10 cellular contexts compared by ENCODE assay signal in genomic region chr7:137970263-137970975, GRCh38. TPM values are rescaled to one million over a fixed set of nuclear protein-coding genes. Genes with fewer than 3 reads are reported as not detected.
DNase-seq lines count a peak whose midpoint lies in the region; ATAC-seq and TF ChIP-seq lines count a peak whose summit lies in the region.
"Had no signal": no experiment of that assay in that cellular context is flagged by ENCODE, and none has a peak within 500 bp of the region (broad histone marks: within the 10 kb centered on the region; RNA-seq: fewer than 3 reads in every experiment).

No MANE protein-coding gene starts in this region.

- H3K4me1 Mint-ChIP-seq in mesothelial cell of epicardium: peaks cover 44% of the 10 kb centered on the region

- H3K27ac ChIP-seq in ACC112 (ENCODE audit: low read depth, low read length): peak overlapping the region; percentile 90
- H3K27ac ChIP-seq in esophagus (ENCODE audit: low read depth in 2 of 2, low read length in 1 of 2): peak overlapping the region; percentile 1 to 13
- H3K27ac ChIP-seq: BLaER1 had no signal

- 49 to 52% methylated on average over 8 of the region's 8 CpGs for WGBS in esophagus, 2 donors

- H2AFZ ChIP-seq in ACC112 (ENCODE audit: low read length, unreplicated experiment): peak overlapping the region; percentile 27

- H3K9me3 Mint-ChIP-seq in mesothelial cell of epicardium: peaks cover 3% of the 10 kb centered on the region

- no peak for DNase-seq in mesothelial cell of epicardium (ENCODE audit: low spot score in 2 of 2, unreplicated experiment in 2 of 2)
- DNase-seq in activated CD4-positive, alpha-beta T cell treated with anti-CD3 and anti-CD28 coated beads for 48 hours: no peak
- DNase-seq: NCI-H774 had no signal

- H3K27me3 Mint-ChIP-seq in mesothelial cell of epicardium (ENCODE audit: low read depth): no peaks in the 10 kb centered on the region

- ATAC-seq in GM19452 (IDR thresholded peaks at IDR 0.05; ENCODE audit: unreplicated experiment): no peak
- ATAC-seq in HG03159 (IDR thresholded peaks at IDR 0.05; ENCODE audit: unreplicated experiment): no peak
- ATAC-seq in HG03025 (IDR thresholded peaks at IDR 0.05; ENCODE audit: low FRiP score, unreplicated experiment): no peak

- H3K4me1 ChIP-seq in ACC112 (ENCODE audit: control insufficient read depth, insufficient read depth, low read length, unreplicated experiment) (peaks cover 52% of the 10 kb centered on the region), esophagus (ENCODE audit: control insufficient read depth in 2 of 2, insufficient read depth in 2 of 2, low read length in 1 of 2) (peaks cover 5% of the 10 kb centered on the region in 2 donors)
- H3K4me1 ChIP-seq: BLaER1 had no signal

- no peaks in the 10 kb centered on the region for H3K9me3 ChIP-seq in esophagus (ENCODE audit: control insufficient read depth in 2 of 2, insufficient read depth in 1 of 2, low read depth in 1 of 2, low read length in 1 of 2)

- peaks cover 85% of the 10 kb centered on the region for H3K79me2 ChIP-seq in ACC112 (ENCODE audit: control insufficient read depth, insufficient read depth, low read length, unreplicated experiment)

- H3K36me3 Mint-ChIP-seq in mesothelial cell of epicardium: peaks cover 8% of the 10 kb centered on the region

- peaks cover 4% of the 10 kb centered on the region; the same call in 1 of the 2 replicates for H3K36me3 ChIP-seq in ACC112 (ENCODE audit: insufficient read depth, low read length)
- H3K36me3 ChIP-seq in esophagus (ENCODE audit: control insufficient read depth in 2 of 2, insufficient read depth in 2 of 2, low read length in 1 of 2): no peaks in the 10 kb centered on the region

- H3K4me3 ChIP-seq in ACC112 (ENCODE audit: low read depth, low read length) (peak overlapping the region; percentile 55), esophagus (ENCODE audit: low read depth in 1 of 2, low read length in 2 of 2) (no peak overlapping the region)
- H3K4me3 ChIP-seq: BLaER1 had no signal

- H3K27ac Mint-ChIP-seq in mesothelial cell of epicardium: peak overlapping the region; percentile 87

- TF ChIP-seq CTCF in mesothelial cell of epicardium (IDR thresholded peaks at IDR 0.05; ENCODE audit: unreplicated experiment): no peak

- no peaks in the 10 kb centered on the region for H3K27me3 ChIP-seq in ACC112 (ENCODE audit: insufficient read depth, low read length)
- H3K27me3 ChIP-seq in esophagus (ENCODE audit: control insufficient read depth in 1 of 2, insufficient read depth in 2 of 2, low read length in 2 of 2): no peaks in the 10 kb centered on the region
- H3K27me3 ChIP-seq: BLaER1 had no signal

- no peak overlapping the region for H3K4me3 Mint-ChIP-seq in mesothelial cell of epicardium

TF ChIP-seq in PFSK-1, 5 proteins besides CTCF, POLR2A, EP300 and RAD21:
- TF ChIP-seq, protein P1, sequence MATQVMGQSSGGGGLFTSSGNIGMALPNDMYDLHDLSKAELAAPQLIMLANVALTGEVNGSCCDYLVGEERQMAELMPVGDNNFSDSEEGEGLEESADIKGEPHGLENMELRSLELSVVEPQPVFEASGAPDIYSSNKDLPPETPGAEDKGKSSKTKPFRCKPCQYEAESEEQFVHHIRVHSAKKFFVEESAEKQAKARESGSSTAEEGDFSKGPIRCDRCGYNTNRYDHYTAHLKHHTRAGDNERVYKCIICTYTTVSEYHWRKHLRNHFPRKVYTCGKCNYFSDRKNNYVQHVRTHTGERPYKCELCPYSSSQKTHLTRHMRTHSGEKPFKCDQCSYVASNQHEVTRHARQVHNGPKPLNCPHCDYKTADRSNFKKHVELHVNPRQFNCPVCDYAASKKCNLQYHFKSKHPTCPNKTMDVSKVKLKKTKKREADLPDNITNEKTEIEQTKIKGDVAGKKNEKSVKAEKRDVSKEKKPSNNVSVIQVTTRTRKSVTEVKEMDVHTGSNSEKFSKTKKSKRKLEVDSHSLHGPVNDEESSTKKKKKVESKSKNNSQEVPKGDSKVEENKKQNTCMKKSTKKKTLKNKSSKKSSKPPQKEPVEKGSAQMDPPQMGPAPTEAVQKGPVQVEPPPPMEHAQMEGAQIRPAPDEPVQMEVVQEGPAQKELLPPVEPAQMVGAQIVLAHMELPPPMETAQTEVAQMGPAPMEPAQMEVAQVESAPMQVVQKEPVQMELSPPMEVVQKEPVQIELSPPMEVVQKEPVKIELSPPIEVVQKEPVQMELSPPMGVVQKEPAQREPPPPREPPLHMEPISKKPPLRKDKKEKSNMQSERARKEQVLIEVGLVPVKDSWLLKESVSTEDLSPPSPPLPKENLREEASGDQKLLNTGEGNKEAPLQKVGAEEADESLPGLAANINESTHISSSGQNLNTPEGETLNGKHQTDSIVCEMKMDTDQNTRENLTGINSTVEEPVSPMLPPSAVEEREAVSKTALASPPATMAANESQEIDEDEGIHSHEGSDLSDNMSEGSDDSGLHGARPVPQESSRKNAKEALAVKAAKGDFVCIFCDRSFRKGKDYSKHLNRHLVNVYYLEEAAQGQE (IDR thresholded peaks at IDR 0.05; ENCODE audit: insufficient read depth in 1 of 2, low read depth in 2 of 2, low read length in 2 of 2): peak; percentile 44 to 49; a peak in 1 of 4 replicates
- no peak for TF ChIP-seq SIN3A (IDR thresholded peaks at IDR 0.05; ENCODE audit: borderline replicate concordance, insufficient read depth, low read length)

RNA-seq across cellular contexts. Expression of gene CREB3L2, which starts 31.5 kb away (rescaled TPM):
- 20.1 TPM for polyA plus RNA-seq in PFSK-1 (2012; ENCODE audit: insufficient read length, low read depth)
- 1 to 10 TPM; 4.9 to 7.3 TPM for polyA plus RNA-seq in esophagus
- 77.8 to 82.8 TPM (median 80.4 TPM) in 3 replicates for total RNA-seq in mesothelial cell of epicardium
